ENCODE assay signal across 1 cellular context in genomic region chr2:42135381-42136312, GRCh38.
TF ChIP-seq lines count a peak whose summit lies in the region.

No MANE protein-coding gene starts in this region.

TF ChIP-seq in HepG2, 621 proteins besides CTCF, POLR2A, EP300 and RAD21 (continued from another document and continues in another):
- TF ChIP-seq GPBP1L1 (CRISPR knock-in tag; IDR thresholded peaks at IDR 0.05) (no peak), ZNF280B (CRISPR knock-in tag; IDR thresholded peaks at IDR 0.05; ENCODE audit: borderline replicate concordance) (no peak), SKIL (CRISPR knock-in tag; IDR thresholded peaks at IDR 0.05; ENCODE audit: borderline replicate concordance) (peak; percentile 95), MTF1 (CRISPR knock-in tag; IDR thresholded peaks at IDR 0.05) (no peak), TGIF2 (CRISPR knock-in tag; IDR thresholded peaks at IDR 0.05) (peak; percentile 89), NR2F1 (CRISPR knock-in tag; IDR thresholded peaks at IDR 0.05) (peak; percentile 41 to 70; a peak in 3 of 4 replicates), ZNF724P (CRISPR knock-in tag; IDR thresholded peaks at IDR 0.05; ENCODE audit: borderline replicate concordance) (no peak), ATRX (CRISPR knock-in tag; IDR thresholded peaks at IDR 0.05; ENCODE audit: borderline replicate concordance) (no peak), MAZ (IDR thresholded peaks at IDR 0.05; ENCODE audit: borderline replicate concordance, low read depth, low read length) (no peak), MAZ (CRISPR knock-in tag; IDR thresholded peaks at IDR 0.05; ENCODE audit: low read depth) (no peak), ZFP90 (CRISPR knock-in tag; IDR thresholded peaks at IDR 0.05; ENCODE audit: borderline replicate concordance) (no peak), KDM3A (CRISPR knock-in tag; IDR thresholded peaks at IDR 0.05; ENCODE audit: low read depth) (peak; percentile 77; the same call in 1 of the 2 replicates), NFKBIZ (CRISPR knock-in tag; IDR thresholded peaks at IDR 0.05) (peak; percentile 95; the same call in 1 of the 2 replicates), ZFP91 (CRISPR knock-in tag; IDR thresholded peaks at IDR 0.05; ENCODE audit: borderline replicate concordance) (no peak), ZNF569 (CRISPR knock-in tag; IDR thresholded peaks at IDR 0.05; ENCODE audit: borderline replicate concordance) (no peak), KLF6 (CRISPR knock-in tag; IDR thresholded peaks at IDR 0.05) (peak; percentile 70), ISX (CRISPR knock-in tag; conservative IDR thresholded peaks at IDR 0.05) (no peak), BORCS8-MEF2B (CRISPR knock-in tag; IDR thresholded peaks at IDR 0.05) (no peak), ZBTB3 (CRISPR knock-in tag; IDR thresholded peaks at IDR 0.05; ENCODE audit: borderline replicate concordance, low read depth) (0 out of 2 replicates have a peak, but pooled peaks have one; percentile 72), ZNF232 (CRISPR knock-in tag; IDR thresholded peaks at IDR 0.05; ENCODE audit: borderline replicate concordance) (no peak), ZMAT3 (CRISPR knock-in tag; conservative IDR thresholded peaks at IDR 0.05) (0 out of 2 replicates have a peak, but pooled peaks have one; percentile 34), HDAC1 (CRISPR knock-in tag; IDR thresholded peaks at IDR 0.05) (peak; percentile 92), HNF1A (IDR thresholded peaks at IDR 0.05; ENCODE audit: low read depth) (peak; percentile 98), HNF1A (CRISPR knock-in tag; IDR thresholded peaks at IDR 0.05; ENCODE audit: borderline replicate concordance) (peak; percentile 99), PITX1 (CRISPR knock-in tag; IDR thresholded peaks at IDR 0.05) (peak; percentile 95), CC2D1A (CRISPR knock-in tag; IDR thresholded peaks at IDR 0.05) (no peak), THRA (CRISPR knock-in tag; IDR thresholded peaks at IDR 0.05; ENCODE audit: borderline replicate concordance) (peak; percentile 91), FLYWCH1 (CRISPR knock-in tag; IDR thresholded peaks at IDR 0.05) (no peak), SATB2 (CRISPR knock-in tag; IDR thresholded peaks at IDR 0.05) (peak; percentile 60; the same call in 1 of the 2 replicates), ZNF878 (CRISPR knock-in tag; IDR thresholded peaks at IDR 0.05) (peak; percentile 95; the same call in 1 of the 2 replicates), SNAPC4 (CRISPR knock-in tag; IDR thresholded peaks at IDR 0.05) (no peak; the same call in 1 of the 2 replicates), ELF1 (CRISPR knock-in tag; IDR thresholded peaks at IDR 0.05) (peak; percentile 73), NFRKB (IDR thresholded peaks at IDR 0.05) (no peak), FOXP1 (IDR thresholded peaks at IDR 0.05) (0 out of 2 replicates have a peak, but pooled peaks have one; percentile 3), FOXP1 (CRISPR knock-in tag; IDR thresholded peaks at IDR 0.05) (peak; percentile 93), RELA (CRISPR knock-in tag; IDR thresholded peaks at IDR 0.05) (peak; percentile 80; the same call in 1 of the 2 replicates), HOMEZ (CRISPR knock-in tag; IDR thresholded peaks at IDR 0.05; ENCODE audit: low read depth) (peak; percentile 79), TCF7L2 (IDR thresholded peaks at IDR 0.05; ENCODE audit: low read depth, low read length) (peak; percentile 94)
